ENCODE assay signal across 16 cellular contexts in genomic region chr12:120885521-120885920, GRCh38. TPM values are rescaled to one million over a fixed set of nuclear protein-coding genes. Genes with fewer than 3 reads are reported as not detected.
DNase-seq lines count a peak whose midpoint lies in the region; ATAC-seq and TF ChIP-seq lines count a peak whose summit lies in the region.
"Had no signal": no experiment of that assay in that cellular context is flagged by ENCODE, and none has a peak within 500 bp of the region (broad histone marks: within the 10 kb centered on the region; RNA-seq: fewer than 3 reads in every experiment).

No MANE protein-coding gene starts in this region.

- intact Hi-C loops in activated CD8-positive, alpha-beta T cell treated with anti-CD3 and anti-CD28 coated beads for 36 hours (cut with micrococcal nuclease) = no loop called here
- intact Hi-C loops in natural killer cell (cut with micrococcal nuclease) = no loop called here

- no peak for DNase-seq in activated CD8-positive, alpha-beta memory T cell treated with anti-CD3 and anti-CD28 coated beads, Interleukin-2, amount 10 ng/mL, durations not matched to agents 7 days and 5 days
- DNase-seq in activated CD8-positive, alpha-beta memory T cell treated with anti-CD3 and anti-CD28 coated beads, Interleukin-2, amount 50 U/mL, for 48 hours = no peak
- no peak for DNase-seq in activated CD8-positive, alpha-beta T cell treated with anti-CD3 and anti-CD28 coated beads for 36 hours
- DNase-seq in natural killer cell = no peak
- no peak for DNase-seq in NCI-H82 treated with DMSO at 0.1 percent for 48 hours (lab: John Stamatoyannopoulos, UW; ENCODE audit: unreplicated experiment)
- DNase-seq in HT-29 (ENCODE audit: low spot score) = no peak
- DNase-seq in SIG-M5 treated with dmso at 0.1 percent for 504 hours (lab: John Stamatoyannopoulos, UW; ENCODE audit: unreplicated experiment) = no peak
- DNase-seq: MV-4-11, NCI-H1417 treated with DMSO at 0.1 percent for 48 hours, NCI-H2081, NCI-H524 treated with DMSO at 0.1 percent for 48 hours, PC-9 had no signal

- no peaks in the 10 kb centered on the region for H3K27me3 Mint-ChIP-seq in activated CD8-positive, alpha-beta memory T cell treated with anti-CD3 and anti-CD28 coated beads, Interleukin-2, amount 10 ng/mL, durations not matched to agents 7 days and 5 days
- no peaks in the 10 kb centered on the region for H3K27me3 Mint-ChIP-seq in activated CD8-positive, alpha-beta T cell treated with anti-CD3 and anti-CD28 coated beads for 36 hours
- H3K27me3 Mint-ChIP-seq in natural killer cell (ENCODE audit: low read depth in 2 of 2) = no peaks in the 10 kb centered on the region
- H3K27me3 Mint-ChIP-seq: CD4-positive, alpha-beta memory T cell; IgD-negative memory B cell had no signal

- peak overlapping the region; percentile 72 for H3K27ac Mint-ChIP-seq in activated CD8-positive, alpha-beta memory T cell treated with anti-CD3 and anti-CD28 coated beads, Interleukin-2, amount 10 ng/mL, durations not matched to agents 7 days and 5 days
- H3K27ac Mint-ChIP-seq in activated CD8-positive, alpha-beta T cell treated with anti-CD3 and anti-CD28 coated beads for 36 hours = peak overlapping the region; percentile 70
- peak overlapping the region; percentile 82 to 84 for H3K27ac Mint-ChIP-seq in natural killer cell

- no peak for ATAC-seq in activated CD8-positive, alpha-beta memory T cell treated with anti-CD3 and anti-CD28 coated beads, Interleukin-2, amount 10 ng/mL, durations not matched to agents 7 days and 5 days
- ATAC-seq in activated CD8-positive, alpha-beta T cell treated with anti-CD3 and anti-CD28 coated beads for 36 hours = no peak
- ATAC-seq in natural killer cell = no peak
- ATAC-seq: HCT116 had no signal

- CTCF ChIA-PET in activated CD8-positive, alpha-beta memory T cell treated with anti-CD3 and anti-CD28 coated beads, Interleukin-2, amount 10 ng/mL, durations not matched to agents 7 days and 5 days (lab: Charles Lee) = interaction anchor here (0.7 to 0.8 kb wide), 5 partner anchors 17 to 887 kb away, joined by 3 to 5 read pairs (median 3); no protein-coding TSS in a partner anchor
- CTCF ChIA-PET in activated CD8-positive, alpha-beta T cell treated with anti-CD3 and anti-CD28 coated beads for 36 hours (lab: Charles Lee) = interaction anchor here (0.8 to 1.5 kb wide), 2 partner anchors 19 to 50 kb away, joined by 3 to 4 read pairs; partner anchors contain the start of gene SPPL3

- peak overlapping the region; percentile 26 for H3K4me3 Mint-ChIP-seq in activated CD8-positive, alpha-beta memory T cell treated with anti-CD3 and anti-CD28 coated beads, Interleukin-2, amount 10 ng/mL, durations not matched to agents 7 days and 5 days
- H3K4me3 Mint-ChIP-seq in activated CD8-positive, alpha-beta T cell treated with anti-CD3 and anti-CD28 coated beads for 36 hours = no peak overlapping the region
- peak overlapping the region; percentile 17 for H3K4me3 Mint-ChIP-seq in natural killer cell

- no peak for TF ChIP-seq CTCF in activated CD8-positive, alpha-beta T cell treated with anti-CD3 and anti-CD28 coated beads for 36 hours (IDR thresholded peaks at IDR 0.05)
- TF ChIP-seq CTCF in natural killer cell (IDR thresholded peaks at IDR 0.05) = no peak

- H3K9me3 Mint-ChIP-seq in activated CD8-positive, alpha-beta memory T cell treated with anti-CD3 and anti-CD28 coated beads, Interleukin-2, amount 10 ng/mL, durations not matched to agents 7 days and 5 days (ENCODE audit: low read depth) = no peaks in the 10 kb centered on the region
- H3K9me3 Mint-ChIP-seq in activated CD8-positive, alpha-beta T cell treated with anti-CD3 and anti-CD28 coated beads for 36 hours = no peaks in the 10 kb centered on the region
- no peaks in the 10 kb centered on the region for H3K9me3 Mint-ChIP-seq in natural killer cell
- H3K9me3 Mint-ChIP-seq: IgD-negative memory B cell had no signal

- POLR2A ChIA-PET in activated CD8-positive, alpha-beta T cell treated with anti-CD3 and anti-CD28 coated beads for 36 hours (lab: Charles Lee) = interaction anchor here (0.6 to 1.6 kb wide), 3 partner anchors 9 to 90 kb away, joined by 3 to 5 read pairs (median 3); no protein-coding TSS in a partner anchor

- H3K4me3 ChIP-seq in GM08714 (ENCODE audit: low read length) = peak overlapping the region; percentile 35; the same call in 1 of the 2 replicates
- H3K4me3 ChIP-seq: PC-9 had no signal

- peaks cover 37% of the 10 kb centered on the region for H3K4me1 Mint-ChIP-seq in activated CD8-positive, alpha-beta memory T cell treated with anti-CD3 and anti-CD28 coated beads, Interleukin-2, amount 10 ng/mL, durations not matched to agents 7 days and 5 days
- H3K4me1 Mint-ChIP-seq in activated CD8-positive, alpha-beta T cell treated with anti-CD3 and anti-CD28 coated beads for 36 hours (ENCODE audit: low read depth) = peaks cover 53% of the 10 kb centered on the region
- H3K4me1 Mint-ChIP-seq in natural killer cell = peaks cover 46 to 54% of the 10 kb centered on the region in 2 donors

- peaks cover 9% of the 10 kb centered on the region for H3K36me3 Mint-ChIP-seq in activated CD8-positive, alpha-beta memory T cell treated with anti-CD3 and anti-CD28 coated beads, Interleukin-2, amount 10 ng/mL, durations not matched to agents 7 days and 5 days
- H3K36me3 Mint-ChIP-seq in activated CD8-positive, alpha-beta T cell treated with anti-CD3 and anti-CD28 coated beads for 36 hours (ENCODE audit: low read depth) = no peaks in the 10 kb centered on the region
- no peaks in the 10 kb centered on the region for H3K36me3 Mint-ChIP-seq in natural killer cell

RNA-seq across cellular contexts. Expression of gene SPPL3, which starts 18.6 kb away (rescaled TPM):
- 10 to 100 TPM; 21.3 to 24.2 TPM for total RNA-seq in activated CD8-positive, alpha-beta memory T cell treated with anti-CD3 and anti-CD28 coated beads, Interleukin-2, amount 10 ng/mL, durations not matched to agents 7 days and 5 days
- total RNA-seq in activated CD8-positive, alpha-beta T cell treated with anti-CD3 and anti-CD28 coated beads for 36 hours = 10 to 100 TPM; 19.8 to 20.8 TPM
- total RNA-seq in natural killer cell = 10 to 100 TPM; 31.5 to 40.2 (median 39.9) TPM
- total RNA-seq in HT-29 (2014; rRNA removed; shearing (Covaris generic)) = 7.9 and 8.6 TPM in 2 replicates
